23 cellular contexts compared by ENCODE assay signal in the genomic region with DNA sequence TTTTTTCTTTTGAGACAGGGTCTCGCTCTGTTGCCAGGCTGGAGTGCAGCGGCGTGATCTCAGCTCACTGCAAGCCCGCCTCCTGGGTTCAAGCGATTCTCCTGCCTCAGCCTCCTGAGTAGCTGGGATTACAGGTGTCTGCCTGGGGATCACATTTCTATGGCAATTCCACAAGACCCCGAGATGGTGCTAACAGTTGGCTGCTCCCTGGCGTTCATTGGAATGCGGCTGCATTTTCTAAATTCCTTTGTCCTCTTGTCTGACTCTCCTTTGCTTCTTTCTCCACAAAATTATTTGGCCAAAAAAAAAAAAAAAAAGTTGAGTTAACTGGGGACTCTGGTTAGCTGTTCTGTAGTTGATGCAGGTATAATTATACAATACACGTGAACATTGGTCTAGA.
DNase-seq lines count a peak whose midpoint lies in the region; ATAC-seq, FAIRE-seq and TF ChIP-seq lines count a peak whose summit lies in the region.
"Had no signal": no experiment of that assay in that cellular context is flagged by ENCODE, and none has a peak within 500 bp of the region (broad histone marks: within the 10 kb centered on the region; RNA-seq: fewer than 3 reads in every experiment).

No MANE protein-coding gene starts in this region.

- no peak for TF ChIP-seq CTCF in HepG2 (CRISPR knock-in tag; IDR thresholded peaks at IDR 0.05)
- TF ChIP-seq CTCF in right lobe of liver (IDR thresholded peaks at IDR 0.05): no peak
- no peak for TF ChIP-seq CTCF in D721Med (IDR thresholded peaks at IDR 0.05; ENCODE audit: insufficient read depth, missing control alignments)

- peak; percentile 56 for DNase-seq in HepG2 (ENCODE audit: low spot score)
- DNase-seq in right lobe of liver: no peak
- DNase-seq in RPMI7951 (ENCODE audit: low read depth): peak; percentile 46
- DNase-seq in iPS-NIHi11 (ENCODE audit: low spot score): peak; percentile 70
- DNase-seq in urothelium cell line (ENCODE audit: low spot score): peak; percentile 39
- no peak for DNase-seq in NCI-H2081 treated with DMSO at 0.1 percent for 48 hours (lab: John Stamatoyannopoulos, UW)
- DNase-seq in D721Med (ENCODE audit: insufficient read length, low spot score): no peak
- no peak for DNase-seq in NCI-H524 (lab: John Stamatoyannopoulos, UW)
- DNase-seq: activated CD4-positive, alpha-beta T cell treated with anti-CD3 and anti-CD28 coated beads, Interleukin-2, amount 50 U/mL, for 4 hours; brain microvascular endothelial cell; CD4-positive, CD25-positive, alpha-beta regulatory T cell; GDM1; heart right ventricle; NCI-H2081; NCI-H69; stimulated activated CD4-positive, alpha-beta T cell treated with anti-CD3 and anti-CD28 coated beads, Interleukin-12 subunit alpha, Interleukin-12 subunit beta, amount 100 ng/mL, for 4 hours; stimulated activated naive CD4-positive, alpha-beta T cell treated with Interleukin-2 at 50 U/mL for 16 hours; upper lobe of right lung had no signal

- H3K4me3 ChIP-seq in HepG2 (replicated peaks in 1 of 3; ENCODE audit: insufficient read depth in 1 of 3, low read depth in 2 of 3, low read length in 3 of 3) (no peak overlapping the region), right lobe of liver (no peak overlapping the region)
- H3K4me3 ChIP-seq: heart right ventricle, upper lobe of right lung had no signal

- ATAC-seq in HepG2 (peak; percentile 62), right lobe of liver (no peak)
- ATAC-seq: activated naive CD4-positive, alpha-beta T cell treated with anti-CD3 and anti-CD28 coated beads, Interleukin-2, amount 50 U/mL, for 72 hours; HCT116; heart right ventricle; left lobe of liver; upper lobe of right lung had no signal

- TF ChIP-seq EP300 in HepG2 (IDR thresholded peaks at IDR 0.05; ENCODE audit: low read depth in 2 of 2, low read length in 2 of 2) (no peak), HepG2 (CRISPR knock-in tag; IDR thresholded peaks at IDR 0.05; ENCODE audit: borderline replicate concordance) (no peak)

- no peaks in the 10 kb centered on the region for H3K79me2 ChIP-seq in HepG2 (ENCODE audit: insufficient read depth, low read length)
- H3K79me2 ChIP-seq: parathyroid adenoma had no signal

- intact Hi-C loops in HepG2 (cut with micrococcal nuclease; ENCODE audit: unreplicated experiment) (no loop called here), right lobe of liver (cut with DNase I) (no loop called here)

- no peak overlapping the region for H2AFZ ChIP-seq in HepG2 (ENCODE audit: low read length)
- H2AFZ ChIP-seq: parathyroid adenoma had no signal

- no peaks in the 10 kb centered on the region for H3K36me3 ChIP-seq in HepG2 (replicated peaks in 1 of 2; ENCODE audit: control insufficient read depth in 1 of 2, insufficient read depth in 2 of 2, low read length in 2 of 2)
- H3K36me3 ChIP-seq in right lobe of liver: no peaks in the 10 kb centered on the region
- H3K36me3 ChIP-seq: brain microvascular endothelial cell, heart right ventricle, upper lobe of right lung had no signal

- in situ Hi-C loops in HepG2 (cut with HindIII; ENCODE audit: extremely low pct_ligation_motif_present, low pct_unique_long_range_greater_than_20kb): no loop called here

- FAIRE-seq in HepG2 (lab: Jason Lieb, UNC) (no peak), urothelium cell line (lab: Jason Lieb, UNC) (no peak), D721Med (lab: Jason Lieb, UNC) (no peak)
- FAIRE-seq: A204.1 had no signal

- no peak overlapping the region for H3K4me2 ChIP-seq in HepG2 (ENCODE audit: low read depth, low read length)

- no peaks in the 10 kb centered on the region for H3K27me3 ChIP-seq in HepG2 (ENCODE audit: control insufficient read depth in 1 of 2, insufficient read depth in 2 of 2, low read length in 2 of 2)
- H3K27me3 ChIP-seq in right lobe of liver: no peaks in the 10 kb centered on the region
- H3K27me3 ChIP-seq: brain microvascular endothelial cell, heart right ventricle, upper lobe of right lung had no signal

- H3K4me1 ChIP-seq in HepG2 (ENCODE audit: insufficient read depth, low read length) (peaks cover 51% of the 10 kb centered on the region), right lobe of liver (peaks cover 0 to 12% (median 0%) of the 10 kb centered on the region in 4 donors)

- H3K9me3 ChIP-seq in HepG2 (ENCODE audit: low read length) (no peaks in the 10 kb centered on the region), right lobe of liver (no peaks in the 10 kb centered on the region)
- H3K9me3 ChIP-seq: heart right ventricle, upper lobe of right lung had no signal

- H3K9ac ChIP-seq in HepG2 (ENCODE audit: insufficient read depth, low read depth, low read length): no peak overlapping the region
- H3K9ac ChIP-seq: parathyroid adenoma had no signal

- no peak for TF ChIP-seq RAD21 in HepG2 (CRISPR knock-in tag; IDR thresholded peaks at IDR 0.05)

- no peak for TF ChIP-seq POLR2A in HepG2 (IDR thresholded peaks at IDR 0.05; ENCODE audit: insufficient read depth in 1 of 2, low read depth in 2 of 2, low read length in 2 of 2)
- no peak for TF ChIP-seq POLR2A in right lobe of liver (IDR thresholded peaks at IDR 0.05)

- no TSS peak for BruUV-seq in HepG2 (replicated peaks; lab: Mats Ljungman, UMichigan)

- POLR2A ChIA-PET in HepG2 (lab: Yijun Ruan, JAX): interaction anchor here (0.7 kb wide), 1 partner anchor 16 kb away, joined by 3 read pairs; no protein-coding TSS in a partner anchor

- H4K20me1 ChIP-seq in HepG2 (ENCODE audit: insufficient read depth, low read length): no peaks in the 10 kb centered on the region

- no peak overlapping the region for H3K27ac ChIP-seq in HepG2 (ENCODE audit: extremely low read length, insufficient read depth, low read length)
- no peak overlapping the region for H3K27ac ChIP-seq in right lobe of liver
- H3K27ac ChIP-seq: brain microvascular endothelial cell, heart right ventricle, parathyroid adenoma, upper lobe of right lung had no signal

- CTCF ChIA-PET in HepG2 (lab: Yijun Ruan, JAX; ENCODE audit: low intra/inter-chr PET ratio, low total read pairs): no interaction called here

- WGBS in HepG2 (ENCODE audit: low lambda C conversion rate): 68% methylated on average over 9 of the region's 9 CpGs
- 77% methylated on average over 8 of the region's 9 CpGs for WGBS in right lobe of liver (ENCODE audit: insufficient coverage, low coverage, low lambda C conversion rate, missing lambda C conversion rate)

TF ChIP-seq in HepG2, 621 proteins besides CTCF, POLR2A, EP300 and RAD21:
- TF ChIP-seq TEAD3 (CRISPR knock-in tag; optimal IDR thresholded peaks at IDR 0.05; ENCODE audit: borderline replicate concordance) (peak; percentile 70), ZNF552 (CRISPR knock-in tag; IDR thresholded peaks at IDR 0.05; ENCODE audit: borderline replicate concordance) (no peak), ZNF788 (CRISPR knock-in tag; IDR thresholded peaks at IDR 0.05; ENCODE audit: borderline replicate concordance) (no peak), CBX2 (IDR thresholded peaks at IDR 0.05; ENCODE audit: low read depth, low read length) (no peak), CBX2 (CRISPR knock-in tag; IDR thresholded peaks at IDR 0.05; ENCODE audit: low read depth) (no peak)

Comparison
In these comparisons a context has a peak if more than half of its experiments do, and no peak if none do; other contexts are left out.
1. DNase-seq: peak in HepG2 (single experiment), RPMI7951 (single experiment), iPS-NIHi11 (single experiment) and urothelium cell line (single experiment); none in right lobe of liver (0 of 3), NCI-H2081 treated with DMSO at 0.1 percent for 48 hours (single experiment), D721Med (single experiment) and NCI-H524 (0 of 2).